8 cellular contexts compared by ENCODE assay signal in genomic region chr16:85556456-85557082, GRCh38. TPM values are rescaled to one million over a fixed set of nuclear protein-coding genes. Genes with fewer than 3 reads are reported as not detected.
DNase-seq lines count a peak whose midpoint lies in the region; ATAC-seq, FAIRE-seq and TF ChIP-seq lines count a peak whose summit lies in the region.

No MANE protein-coding gene starts in this region.

- no peaks in the 10 kb centered on the region for H3K9me3 Mint-ChIP-seq in T-helper 2 cell treated with Interferon-gamma antibody and Interleukin-4, amounts not matched to agents 5 μg/mL and 100 μg/mL, for 36 hours
- peaks cover 0 to 4% (median 2%) of the 10 kb centered on the region in 5 experiments for H3K9me3 Mint-ChIP-seq in brain

- peak overlapping the region; percentile 82 for H3K4me3 Mint-ChIP-seq in T-helper 2 cell treated with Interferon-gamma antibody and Interleukin-4, amounts not matched to agents 5 μg/mL and 100 μg/mL, for 36 hours
- peak overlapping the region; percentile 92 to 95 (median 93) for H3K4me3 Mint-ChIP-seq in brain

- H3K27ac ChIP-seq in HUES6 (ENCODE audit: low read depth, low read length) (peak overlapping the region; percentile 25; the same call in 1 of the 2 replicates), kidney (ENCODE audit: low read depth in 2 of 2, low read length in 2 of 2) (peak overlapping the region; percentile 89 to 96)

- H3K27me3 Mint-ChIP-seq in T-helper 2 cell treated with Interferon-gamma antibody and Interleukin-4, amounts not matched to agents 5 μg/mL and 100 μg/mL, for 36 hours (ENCODE audit: low read depth) = peaks cover 4% of the 10 kb centered on the region
- peaks cover 32% of the 10 kb centered on the region for H3K27me3 Mint-ChIP-seq in brain

- no peak for TF ChIP-seq CTCF in brain (conservative IDR thresholded peaks at IDR 0.05)
- no peak for TF ChIP-seq CTCF in kidney (IDR thresholded peaks at IDR 0.05; ENCODE audit: borderline replicate concordance, extremely low read depth, insufficient read depth)

- H3K9ac ChIP-seq in HUES6 (ENCODE audit: low read length) = peak overlapping the region; percentile 37
- peak overlapping the region; percentile 65 to 71 for H3K9ac ChIP-seq in kidney (ENCODE audit: low read length in 2 of 2)

- no peaks in the 10 kb centered on the region for H3K9me3 ChIP-seq in HUES6 (ENCODE audit: control insufficient read depth, insufficient read depth, low read depth, low read length)
- no peaks in the 10 kb centered on the region for H3K9me3 ChIP-seq in kidney (ENCODE audit: control insufficient read depth in 1 of 2, low read length in 2 of 2)

- peak; percentile 20 for DNase-seq in GF-D8 (lab: John Stamatoyannopoulos, UW)
- peak; percentile 63 for DNase-seq in T-helper 2 cell treated with Interferon-gamma antibody and Interleukin-4, amounts not matched to agents 5 μg/mL and 100 μg/mL, for 36 hours (ENCODE audit: low spot score)
- DNase-seq in kidney = peak; percentile 90
- DNase-seq in stimulated activated CD8-positive, alpha-beta memory T cell treated with anti-CD3 and anti-CD28 coated beads, Interleukin-12 subunit alpha, Interleukin-12 subunit beta, amount 100 ng/mL, for 4 hours (ENCODE audit: low read depth) = peak; percentile 40
- DNase-seq in NCI-H1048 (lab: John Stamatoyannopoulos, UW) = no peak

- no peaks in the 10 kb centered on the region for H3K36me3 ChIP-seq in HUES6 (ENCODE audit: control insufficient read depth, insufficient read depth, low read length)
- no peaks in the 10 kb centered on the region for H3K36me3 ChIP-seq in kidney (ENCODE audit: control insufficient read depth in 1 of 2, insufficient read depth in 2 of 2, low read length in 2 of 2)

- H3K4me3 ChIP-seq in HUES6 (ENCODE audit: low read depth, low read length) = peak overlapping the region; percentile 83
- H3K4me3 ChIP-seq in kidney (ENCODE audit: low read length in 2 of 2) = peak overlapping the region; percentile 73 to 74

- peaks cover 5% of the 10 kb centered on the region for H3K36me3 Mint-ChIP-seq in T-helper 2 cell treated with Interferon-gamma antibody and Interleukin-4, amounts not matched to agents 5 μg/mL and 100 μg/mL, for 36 hours (ENCODE audit: low read depth)
- no peaks in the 10 kb centered on the region for H3K36me3 Mint-ChIP-seq in brain

- FAIRE-seq in kidney (lab: Jason Lieb, UNC) = no peak

- H3K4me1 ChIP-seq in HUES6 (ENCODE audit: control insufficient read depth, insufficient read depth, low read length) (peaks cover 40% of the 10 kb centered on the region), kidney (ENCODE audit: control insufficient read depth in 1 of 2, insufficient read depth in 1 of 2, low read depth in 1 of 2, low read length in 2 of 2) (peaks cover 25 to 28% of the 10 kb centered on the region in 2 donors)

- no peak for ATAC-seq in HG03159 (IDR thresholded peaks at IDR 0.05; ENCODE audit: unreplicated experiment)

- H3K4me1 Mint-ChIP-seq in T-helper 2 cell treated with Interferon-gamma antibody and Interleukin-4, amounts not matched to agents 5 μg/mL and 100 μg/mL, for 36 hours (ENCODE audit: low read depth) = peaks cover 38% of the 10 kb centered on the region
- peaks cover 61% of the 10 kb centered on the region for H3K4me1 Mint-ChIP-seq in brain

- intact Hi-C loops in kidney (cut with DNase I) = no loop called here

- no peaks in the 10 kb centered on the region for H3K27me3 ChIP-seq in HUES6 (ENCODE audit: control insufficient read depth, insufficient read depth, low read length)

- peak overlapping the region; percentile 78 for H3K27ac Mint-ChIP-seq in T-helper 2 cell treated with Interferon-gamma antibody and Interleukin-4, amounts not matched to agents 5 μg/mL and 100 μg/mL, for 36 hours
- peak overlapping the region in 4 of 5 experiments; percentile 94 to 98 (median 96) for H3K27ac Mint-ChIP-seq in brain

RNA-seq across cellular contexts. Expression of gene GSE1, which starts 56.6 kb away (rescaled TPM):
- polyA plus RNA-seq in brain (ENCODE audit: insufficient read depth, low read depth, low replicate concordance) = 127 TPM
- 92.8 TPM for total RNA-seq in kidney
- polyA plus RNA-seq in kidney (ENCODE audit: insufficient read depth, low read depth, low replicate concordance) = 9.5 TPM

Comparison
In these comparisons a context has a peak if more than half of its experiments do, and no peak if none do; other contexts are left out.
1. RNA of gene GSE1, which starts 56.6 kb away (polyA plus RNA-seq): 127 TPM in brain (single experiment); 9.5 TPM in kidney (single experiment); every median in the first group is over 10 times any median in the second.